13 cellular contexts compared by ENCODE assay signal in genomic region chr1:221497051-221497450, GRCh38.
DNase-seq lines count a peak whose midpoint lies in the region; TF ChIP-seq lines count a peak whose summit lies in the region.
"Had no signal": no experiment of that assay in that cellular context is flagged by ENCODE, and none has a peak within 500 bp of the region (broad histone marks: within the 10 kb centered on the region; RNA-seq: fewer than 3 reads in every experiment).

No MANE protein-coding gene starts in this region.

- peak; percentile 20 for DNase-seq in activated CD4-positive, alpha-beta T cell treated with anti-CD3 and anti-CD28 coated beads, Interleukin-2, amount 10 ng/mL, durations not matched to agents 24 days and 14 days
- DNase-seq in activated CD4-positive, alpha-beta T cell treated with anti-CD3 and anti-CD28 coated beads for 4 hours: no peak
- peak; percentile 54 for DNase-seq in RPMI7951 (ENCODE audit: low read depth)
- DNase-seq in fibroblast of the aortic adventitia (ENCODE audit: low read depth): peak; percentile 46
- DNase-seq in stimulated activated CD4-positive, alpha-beta T cell treated with anti-CD3 and anti-CD28 coated beads, Interleukin-4, amount 100 ng/mL, for 4 hours: no peak
- DNase-seq in NCI-H2107 (lab: John Stamatoyannopoulos, UW): no peak
- no peak for DNase-seq in activated CD4-positive, alpha-beta memory T cell treated with anti-CD3 and anti-CD28 coated beads, Interleukin-2, amount 10 ng/mL, durations not matched to agents 7 days and 5 days
- DNase-seq: 8988T; CD4-positive, CD25-positive, alpha-beta regulatory T cell; DMS53; GM23248 had no signal

- no peaks in the 10 kb centered on the region for H3K36me3 Mint-ChIP-seq in activated CD4-positive, alpha-beta T cell treated with anti-CD3 and anti-CD28 coated beads, Interleukin-2, amount 10 ng/mL, durations not matched to agents 24 days and 14 days (ENCODE audit: low read depth)
- H3K36me3 Mint-ChIP-seq in activated CD4-positive, alpha-beta memory T cell treated with anti-CD3 and anti-CD28 coated beads, Interleukin-2, amount 10 ng/mL, durations not matched to agents 7 days and 5 days (ENCODE audit: low read depth): no peaks in the 10 kb centered on the region
- H3K36me3 Mint-ChIP-seq: CD4-positive, CD25-positive, alpha-beta regulatory T cell had no signal

- H3K27me3 Mint-ChIP-seq in activated CD4-positive, alpha-beta T cell treated with anti-CD3 and anti-CD28 coated beads, Interleukin-2, amount 10 ng/mL, durations not matched to agents 24 days and 14 days: peaks cover 6% of the 10 kb centered on the region
- H3K27me3 Mint-ChIP-seq in activated CD4-positive, alpha-beta memory T cell treated with anti-CD3 and anti-CD28 coated beads, Interleukin-2, amount 10 ng/mL, durations not matched to agents 7 days and 5 days: no peaks in the 10 kb centered on the region
- H3K27me3 Mint-ChIP-seq: CD4-positive, CD25-positive, alpha-beta regulatory T cell had no signal

- no peaks in the 10 kb centered on the region for H3K9me3 Mint-ChIP-seq in activated CD4-positive, alpha-beta T cell treated with anti-CD3 and anti-CD28 coated beads, Interleukin-2, amount 10 ng/mL, durations not matched to agents 24 days and 14 days
- no peaks in the 10 kb centered on the region for H3K9me3 Mint-ChIP-seq in activated CD4-positive, alpha-beta memory T cell treated with anti-CD3 and anti-CD28 coated beads, Interleukin-2, amount 10 ng/mL, durations not matched to agents 7 days and 5 days
- H3K9me3 Mint-ChIP-seq: CD4-positive, CD25-positive, alpha-beta regulatory T cell had no signal

- H3K4me1 Mint-ChIP-seq in activated CD4-positive, alpha-beta T cell treated with anti-CD3 and anti-CD28 coated beads, Interleukin-2, amount 10 ng/mL, durations not matched to agents 24 days and 14 days: no peaks in the 10 kb centered on the region
- H3K4me1 Mint-ChIP-seq in activated CD4-positive, alpha-beta memory T cell treated with anti-CD3 and anti-CD28 coated beads, Interleukin-2, amount 10 ng/mL, durations not matched to agents 7 days and 5 days: no peaks in the 10 kb centered on the region
- H3K4me1 Mint-ChIP-seq: CD4-positive, CD25-positive, alpha-beta regulatory T cell had no signal

- POLR2A ChIA-PET in activated CD4-positive, alpha-beta memory T cell treated with anti-CD3 and anti-CD28 coated beads, Interleukin-2, amount 10 ng/mL, durations not matched to agents 7 days and 5 days (lab: Charles Lee): no interaction called here

- H3K27ac Mint-ChIP-seq in activated CD4-positive, alpha-beta T cell treated with anti-CD3 and anti-CD28 coated beads, Interleukin-2, amount 10 ng/mL, durations not matched to agents 24 days and 14 days: no peak overlapping the region
- H3K27ac Mint-ChIP-seq in activated CD4-positive, alpha-beta memory T cell treated with anti-CD3 and anti-CD28 coated beads, Interleukin-2, amount 10 ng/mL, durations not matched to agents 7 days and 5 days: no peak overlapping the region
- H3K27ac Mint-ChIP-seq: CD4-positive, CD25-positive, alpha-beta regulatory T cell had no signal

- H3K4me3 ChIP-seq in fibroblast of the aortic adventitia (ENCODE audit: low read depth, low read length): no peak overlapping the region
- H3K4me3 ChIP-seq: BLaER1 treated with 17β-estradiol and CSF1 and Interleukin-3, amounts not matched to agents 10 nM and 100 nM; GM12878; GM23248 had no signal

- CTCF ChIA-PET in activated CD4-positive, alpha-beta memory T cell treated with anti-CD3 and anti-CD28 coated beads, Interleukin-2, amount 10 ng/mL, durations not matched to agents 7 days and 5 days (lab: Charles Lee): no interaction called here

- no peak overlapping the region for H3K4me3 Mint-ChIP-seq in activated CD4-positive, alpha-beta T cell treated with anti-CD3 and anti-CD28 coated beads, Interleukin-2, amount 10 ng/mL, durations not matched to agents 24 days and 14 days
- H3K4me3 Mint-ChIP-seq in activated CD4-positive, alpha-beta memory T cell treated with anti-CD3 and anti-CD28 coated beads, Interleukin-2, amount 10 ng/mL, durations not matched to agents 7 days and 5 days: no peak overlapping the region
- H3K4me3 Mint-ChIP-seq: CD4-positive, CD25-positive, alpha-beta regulatory T cell had no signal

- TF ChIP-seq CTCF in fibroblast of the aortic adventitia (IDR thresholded peaks at IDR 0.05; ENCODE audit: insufficient read depth, low read length): no peak

- intact Hi-C loops in activated CD4-positive, alpha-beta T cell treated with anti-CD3 and anti-CD28 coated beads, Interleukin-2, amount 10 ng/mL, durations not matched to agents 24 days and 14 days (cut with micrococcal nuclease): no loop called here

Comparison
In these comparisons a context has a peak if more than half of its experiments do, and no peak if none do; other contexts are left out.
1. DNase-seq: peak in activated CD4-positive, alpha-beta T cell treated with anti-CD3 and anti-CD28 coated beads, Interleukin-2, amount 10 ng/mL, durations not matched to agents 24 days and 14 days (single experiment), RPMI7951 (single experiment) and fibroblast of the aortic adventitia (single experiment); none in activated CD4-positive, alpha-beta T cell treated with anti-CD3 and anti-CD28 coated beads for 4 hours (0 of 2), stimulated activated CD4-positive, alpha-beta T cell treated with anti-CD3 and anti-CD28 coated beads, Interleukin-4, amount 100 ng/mL, for 4 hours (0 of 2), NCI-H2107 (single experiment) and activated CD4-positive, alpha-beta memory T cell treated with anti-CD3 and anti-CD28 coated beads, Interleukin-2, amount 10 ng/mL, durations not matched to agents 7 days and 5 days (single experiment).